ENCODE assay signal across 11 cellular contexts in the genomic region with DNA sequence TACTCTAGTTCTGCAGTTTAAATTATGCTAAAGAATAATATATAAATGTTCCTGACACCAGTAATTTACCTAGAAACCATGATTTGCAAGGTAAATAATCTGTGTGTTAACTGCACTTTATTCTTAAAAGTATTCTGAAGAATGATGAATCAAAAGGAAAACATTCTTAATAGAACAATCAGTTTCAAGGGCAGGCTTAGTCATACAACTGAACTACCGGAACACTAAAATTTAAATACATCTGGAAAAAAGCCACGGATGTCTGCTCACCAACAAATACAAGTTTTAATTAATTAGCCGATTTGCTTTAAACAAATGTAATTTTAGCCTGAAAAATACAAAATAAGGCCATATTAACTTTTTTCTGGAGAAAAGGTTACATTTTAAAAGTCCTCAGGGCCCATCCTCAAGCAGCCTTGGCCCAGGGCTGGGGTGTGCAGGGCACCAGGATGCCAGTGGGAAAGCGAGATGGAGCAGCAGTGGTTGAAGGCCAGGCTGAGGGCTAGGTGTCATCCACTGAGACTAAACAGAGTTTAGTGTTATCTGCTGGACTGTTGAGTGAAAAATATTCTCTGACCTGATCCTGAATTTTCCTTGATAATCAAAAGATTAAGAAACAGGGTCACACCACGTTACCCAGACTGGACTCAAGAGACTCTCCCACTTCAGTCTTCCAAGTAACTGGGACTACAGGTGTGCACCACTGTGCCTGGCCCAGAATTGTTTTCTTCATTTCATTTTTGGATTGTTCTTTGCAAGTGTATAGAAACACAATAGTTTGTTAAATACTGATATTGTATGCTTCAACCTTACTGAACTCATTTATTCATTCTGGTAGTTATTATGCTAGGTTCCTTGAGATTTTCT.
DNase-seq lines count a peak whose midpoint lies in the region; ATAC-seq and TF ChIP-seq lines count a peak whose summit lies in the region.
"Had no signal": no experiment of that assay in that cellular context is flagged by ENCODE, and none has a peak within 500 bp of the region (broad histone marks: within the 10 kb centered on the region; RNA-seq: fewer than 3 reads in every experiment).

No MANE protein-coding gene starts in this region.

- H3K9me3 Mint-ChIP-seq in Calu3 (ENCODE audit: low read depth, unreplicated experiment) (no peaks in the 10 kb centered on the region), osteocyte (ENCODE audit: unreplicated experiment) (no peaks in the 10 kb centered on the region)
- H3K9me3 Mint-ChIP-seq in activated T-cell treated with anti-CD3 and anti-CD28 coated beads, Interleukin-2, amount 50 U/mL, for 4 hours = no peaks in the 10 kb centered on the region
- H3K9me3 Mint-ChIP-seq: T-cell had no signal

- H3K4me1 Mint-ChIP-seq in Calu3 (ENCODE audit: low read depth, unreplicated experiment) = peaks cover 78% of the 10 kb centered on the region
- peaks cover 75% of the 10 kb centered on the region for H3K4me1 Mint-ChIP-seq in osteocyte (ENCODE audit: unreplicated experiment)
- no peaks in the 10 kb centered on the region for H3K4me1 Mint-ChIP-seq in activated T-cell treated with anti-CD3 and anti-CD28 coated beads, Interleukin-2, amount 50 U/mL, for 4 hours (ENCODE audit: low read depth)
- H3K4me1 Mint-ChIP-seq: T-cell had no signal

- CTCF ChIA-PET in Calu3 (lab: Charles Lee) = no interaction called here

- TF ChIP-seq CTCF in Calu3 (IDR thresholded peaks at IDR 0.05; ENCODE audit: unreplicated experiment) (no peak), fibroblast of mammary gland (conservative IDR thresholded peaks at IDR 0.05; ENCODE audit: control insufficient read depth, insufficient read depth, low read depth, low read length) (no peak), osteocyte (IDR thresholded peaks at IDR 0.05) (no peak)

- ATAC-seq in activated T-cell treated with anti-CD3 and anti-CD28 coated beads, Interleukin-2, amount 50 U/mL, for 4 hours = no peak
- ATAC-seq: T-cell had no signal

- H3K27ac Mint-ChIP-seq in Calu3 (ENCODE audit: unreplicated experiment) (peak overlapping the region; percentile 82), osteocyte (ENCODE audit: unreplicated experiment) (peak overlapping the region; percentile 91)
- H3K27ac Mint-ChIP-seq: T-cell had no signal

- peaks cover 11% of the 10 kb centered on the region for H3K36me3 Mint-ChIP-seq in Calu3 (ENCODE audit: insufficient read depth, unreplicated experiment)
- H3K36me3 Mint-ChIP-seq in osteocyte (ENCODE audit: unreplicated experiment) = no peaks in the 10 kb centered on the region
- no peaks in the 10 kb centered on the region for H3K36me3 Mint-ChIP-seq in activated T-cell treated with anti-CD3 and anti-CD28 coated beads, Interleukin-2, amount 50 U/mL, for 4 hours (ENCODE audit: insufficient read depth)
- H3K36me3 Mint-ChIP-seq: T-cell had no signal

- DNase-seq in Calu3 = no peak
- peak; percentile 74 for DNase-seq in RPMI7951 (ENCODE audit: low read depth)
- peak; percentile 79 for DNase-seq in fibroblast of mammary gland (ENCODE audit: low read depth)
- no peak for DNase-seq in osteocyte (ENCODE audit: extremely low spot score, unreplicated experiment)
- DNase-seq in activated CD4-positive, CD25-positive, alpha-beta regulatory T cell (lab: John Stamatoyannopoulos, UW) = no peak
- DNase-seq in activated T-cell treated with anti-CD3 and anti-CD28 coated beads, Interleukin-2, amount 50 U/mL, for 4 hours = no peak
- DNase-seq in effector CD8-positive, alpha-beta T cell (lab: John Stamatoyannopoulos, UW) = no peak
- DNase-seq in NCI-H1930 (lab: John Stamatoyannopoulos, UW) = no peak
- DNase-seq: colonic mucosa, DMS 273 treated with DMSO at 0.1 percent for 48 hours, T-cell had no signal

- H3K4me3 Mint-ChIP-seq in Calu3 (ENCODE audit: low read depth, unreplicated experiment) = no peak overlapping the region
- peak overlapping the region; percentile 14 for H3K4me3 Mint-ChIP-seq in osteocyte (ENCODE audit: unreplicated experiment)
- H3K4me3 Mint-ChIP-seq in activated T-cell treated with anti-CD3 and anti-CD28 coated beads, Interleukin-2, amount 50 U/mL, for 4 hours = no peak overlapping the region
- H3K4me3 Mint-ChIP-seq: T-cell had no signal

- intact Hi-C loops in Calu3 (cut with micrococcal nuclease; ENCODE audit: unreplicated experiment) = loop anchor here (1.0 kb wide), 1 partner anchor 18 kb away; no protein-coding TSS in a partner anchor

- no peaks in the 10 kb centered on the region for H3K27me3 Mint-ChIP-seq in Calu3 (ENCODE audit: unreplicated experiment)
- H3K27me3 Mint-ChIP-seq in osteocyte (ENCODE audit: unreplicated experiment) = no peaks in the 10 kb centered on the region
- no peaks in the 10 kb centered on the region for H3K27me3 Mint-ChIP-seq in activated T-cell treated with anti-CD3 and anti-CD28 coated beads, Interleukin-2, amount 50 U/mL, for 4 hours (ENCODE audit: low read depth)
- H3K27me3 Mint-ChIP-seq: T-cell had no signal

- peak overlapping the region; percentile 5 for H3K4me3 ChIP-seq in fibroblast of mammary gland (ENCODE audit: control insufficient read depth, low read depth, low read length)
- H3K4me3 ChIP-seq: colonic mucosa had no signal

- no TSS peak for BruUV-seq in Calu3 (replicated peaks; lab: Mats Ljungman, UMichigan)

Comparison
In these comparisons a context has a peak if more than half of its experiments do, and no peak if none do; other contexts are left out.
1. DNase-seq: peak in RPMI7951 (single experiment) and fibroblast of mammary gland (single experiment); none in Calu3 (single experiment), osteocyte (single experiment), activated CD4-positive, CD25-positive, alpha-beta regulatory T cell (0 of 4), activated T-cell treated with anti-CD3 and anti-CD28 coated beads, Interleukin-2, amount 50 U/mL, for 4 hours (single experiment), effector CD8-positive, alpha-beta T cell (single experiment) and NCI-H1930 (0 of 2).